8 cellular contexts compared by ENCODE assay signal in genomic region chr19:289651-290538, GRCh38. TPM values are rescaled to one million over a fixed set of nuclear protein-coding genes. Genes with fewer than 3 reads are reported as not detected.
A peak's percentile ranks its signal among the peaks of the same experiment; 100 is the strongest.
DNase-seq lines count a peak whose midpoint lies in the region; ATAC-seq and TF ChIP-seq lines count a peak whose summit lies in the region.

No MANE protein-coding gene starts in this region.

- H3K36me3 ChIP-seq in GM23338 (ENCODE audit: insufficient read depth), result peaks cover 9% of the 10 kb centered on the region; the same call in 1 of the 2 replicates
- no peaks in the 10 kb centered on the region for H3K36me3 ChIP-seq in WERI-Rb-1

- DNase-seq in GM23338 (ENCODE audit: low spot score) (peak; percentile 87), NCI-H748 treated with DMSO at 0.1 percent for 48 hours (lab: John Stamatoyannopoulos, UW) (peak; percentile 59), amniotic epithelial cell (ENCODE audit: low read depth) (peak; percentile 63), islet precursor cell (peak; percentile 88), WERI-Rb-1 (no peak)

- peaks cover 10% of the 10 kb centered on the region for H3F3A ChIP-seq in GM23338 (replicated peaks; ENCODE audit: low read depth)

- peaks cover 24% of the 10 kb centered on the region for H3K4me1 ChIP-seq in GM23338 (ENCODE audit: insufficient read depth)

- peaks cover 25% of the 10 kb centered on the region for H3K9me3 Mint-ChIP-seq in GM23338
- no peaks in the 10 kb centered on the region for H3K9me3 Mint-ChIP-seq in stimulated activated naive CD8-positive, alpha-beta T cell treated with anti-CD3 and anti-CD28 coated beads, Interleukin-15, Interleukin-2, amounts not matched to agents 100 ng/mL and 50 ng/mL, for 24 hours

- peaks cover 41% of the 10 kb centered on the region for H3K36me3 Mint-ChIP-seq in GM23338 (ENCODE audit: low read depth)
- H3K36me3 Mint-ChIP-seq in stimulated activated naive CD8-positive, alpha-beta T cell treated with anti-CD3 and anti-CD28 coated beads, Interleukin-15, Interleukin-2, amounts not matched to agents 100 ng/mL and 50 ng/mL, for 24 hours (ENCODE audit: low read depth), result no peaks in the 10 kb centered on the region

- TF ChIP-seq CTCF in GM23338 (conservative IDR thresholded peaks at IDR 0.05; ENCODE audit: low read depth in 2 of 2) (no peak), WERI-Rb-1 (IDR thresholded peaks at IDR 0.05; ENCODE audit: low read depth, low read length) (no peak)

- peaks cover 12% of the 10 kb centered on the region for H3K27me3 ChIP-seq in GM23338 (ENCODE audit: insufficient read depth)
- peaks cover 6% of the 10 kb centered on the region for H3K27me3 ChIP-seq in WERI-Rb-1 (ENCODE audit: insufficient read depth, low read depth, severe bottlenecking)

- H3K9me2 ChIP-seq in GM23338 (ENCODE audit: insufficient read depth), result no peaks in the 10 kb centered on the region

- H4K20me1 ChIP-seq in GM23338 (replicated peaks; ENCODE audit: insufficient read depth), result peaks cover 3% of the 10 kb centered on the region; the same call in 1 of the 2 replicates

- peaks cover 34% of the 10 kb centered on the region for H3K4me1 Mint-ChIP-seq in GM23338
- H3K4me1 Mint-ChIP-seq in stimulated activated naive CD8-positive, alpha-beta T cell treated with anti-CD3 and anti-CD28 coated beads, Interleukin-15, Interleukin-2, amounts not matched to agents 100 ng/mL and 50 ng/mL, for 24 hours (ENCODE audit: low read depth), result peaks cover 4% of the 10 kb centered on the region

- H3K27ac ChIP-seq in GM23338 (ENCODE audit: low read depth) (peak overlapping the region; percentile 97), WERI-Rb-1 (no peak overlapping the region)

- peaks cover 29% of the 10 kb centered on the region for H3K27me3 Mint-ChIP-seq in GM23338 (ENCODE audit: insufficient read depth, low read depth, poor library complexity)
- peaks cover 47% of the 10 kb centered on the region for H3K27me3 Mint-ChIP-seq in stimulated activated naive CD8-positive, alpha-beta T cell treated with anti-CD3 and anti-CD28 coated beads, Interleukin-15, Interleukin-2, amounts not matched to agents 100 ng/mL and 50 ng/mL, for 24 hours

- peak; percentile 67 for ATAC-seq in GM23338
- ATAC-seq in GM18511 (IDR thresholded peaks at IDR 0.05; ENCODE audit: unreplicated experiment), result no peak
- no peak for ATAC-seq in HG03442 (IDR thresholded peaks at IDR 0.05; ENCODE audit: unreplicated experiment)

- H3K4me2 ChIP-seq in GM23338, result peak overlapping the region; percentile 64

- H3K27ac Mint-ChIP-seq in GM23338, result peak overlapping the region; percentile 99
- no peak overlapping the region for H3K27ac Mint-ChIP-seq in stimulated activated naive CD8-positive, alpha-beta T cell treated with anti-CD3 and anti-CD28 coated beads, Interleukin-15, Interleukin-2, amounts not matched to agents 100 ng/mL and 50 ng/mL, for 24 hours

- H3K79me2 ChIP-seq in GM23338 (replicated peaks; ENCODE audit: insufficient read depth), result peaks cover 21% of the 10 kb centered on the region

- H2AFZ ChIP-seq in GM23338, result no peak overlapping the region

- peak overlapping the region; percentile 69 for H3K4me3 Mint-ChIP-seq in GM23338
- peak overlapping the region; percentile 41 for H3K4me3 Mint-ChIP-seq in stimulated activated naive CD8-positive, alpha-beta T cell treated with anti-CD3 and anti-CD28 coated beads, Interleukin-15, Interleukin-2, amounts not matched to agents 100 ng/mL and 50 ng/mL, for 24 hours

- H3K4me3 ChIP-seq in GM23338, result peak overlapping the region; percentile 61
- H3K4me3 ChIP-seq in WERI-Rb-1 (ENCODE audit: low read depth, low read length), result no peak overlapping the region

- H3K9me3 ChIP-seq in WERI-Rb-1 (ENCODE audit: severe bottlenecking), result no peaks in the 10 kb centered on the region

TF ChIP-seq in GM23338, 12 proteins besides CTCF, POLR2A, EP300 and RAD21 (continues in another document):
- TF ChIP-seq JUNB (IDR thresholded peaks at IDR 0.05; ENCODE audit: unreplicated experiment) (no peak), EZH2 (IDR thresholded peaks at IDR 0.05; ENCODE audit: low read depth, unreplicated experiment) (no peak), EZH2phosphoT487 (IDR thresholded peaks at IDR 0.05; ENCODE audit: unreplicated experiment) (no peak), STAT1 (IDR thresholded peaks at IDR 0.05; ENCODE audit: unreplicated experiment) (no peak), ETS1 (IDR thresholded peaks at IDR 0.05) (peak; percentile 42; the same call in 1 of the 2 replicates), CREB1 (CRISPR knock-in tag; IDR thresholded peaks at IDR 0.05; ENCODE audit: low read depth) (peak; percentile 45; the same call in 1 of the 2 replicates), ZNF462 (CRISPR knock-in tag; IDR thresholded peaks at IDR 0.05) (no peak)

RNA-seq across cellular contexts. Expression of gene PLPP2, which starts 1.3 kb away (rescaled TPM):
- total RNA-seq in GM23338 (2014; rRNA removed; shearing (Covaris generic)), result 75.8 and 82.6 TPM in 2 replicates
- 52.9 and 58.3 TPM in 2 replicates for polyA plus RNA-seq in GM23338 (2016; fragmentation: Nextera tagmentation; extraction: Ambion mirVana)

RNA-seq across cellular contexts. Expression of gene MIER2, which starts 54.7 kb away (rescaled TPM):
- 37.9 and 41.3 TPM in 2 replicates for total RNA-seq in GM23338 (2014; rRNA removed; shearing (Covaris generic))
- polyA plus RNA-seq in GM23338 (2016; fragmentation: Nextera tagmentation; extraction: Ambion mirVana), result 30.2 and 34.0 TPM in 2 replicates
